ENCODE assay signal across 11 cellular contexts in genomic region chr2:113175736-113176695, GRCh38. TPM values are rescaled to one million over a fixed set of nuclear protein-coding genes. Genes with fewer than 3 reads are reported as not detected.
DNase-seq lines count a peak whose midpoint lies in the region; ATAC-seq and TF ChIP-seq lines count a peak whose summit lies in the region.
"Had no signal": no experiment of that assay in that cellular context is flagged by ENCODE, and none has a peak within 500 bp of the region (broad histone marks: within the 10 kb centered on the region; RNA-seq: fewer than 3 reads in every experiment).

No MANE protein-coding gene starts in this region.

- peak; percentile 76 for DNase-seq in activated effector memory CD4-positive, alpha-beta T cell treated with anti-CD3 and anti-CD28 coated beads, Interleukin-2, amount 50 U/mL, for 16 hours
- DNase-seq in activated effector memory CD4-positive, alpha-beta T cell treated with Interleukin-2 at 50 U/mL for 16 hours, result no peak
- DNase-seq in thoracic aorta (ENCODE audit: low spot score) (no peak), NCI-H1694 treated with DMSO at 0.1 percent for 48 hours (lab: John Stamatoyannopoulos, UW) (no peak)

- no peak for ATAC-seq in thoracic aorta (ENCODE audit: insufficient number of reproducible peaks, low FRiP score, low read depth)
- no peak for ATAC-seq in GM21515 (IDR thresholded peaks at IDR 0.05; ENCODE audit: unreplicated experiment)
- ATAC-seq in GM21786 (IDR thresholded peaks at IDR 0.05; ENCODE audit: unreplicated experiment), result no peak

- peak overlapping the region; percentile 79 for H3K9ac ChIP-seq in SU-DHL-6 (ENCODE audit: low read length)

- 59 to 66% methylated on average over 11 of the region's 11 CpGs for WGBS in esophagus, 2 donors

- peaks cover 0 to 13% of the 10 kb centered on the region in 2 donors for H3K4me1 ChIP-seq in esophagus (ENCODE audit: control insufficient read depth in 2 of 2, insufficient read depth in 2 of 2, low read length in 1 of 2)
- H3K4me1 ChIP-seq in thoracic aorta (ENCODE audit: control insufficient read depth in 1 of 2, low read depth in 2 of 2), result no peaks in the 10 kb centered on the region

- H4K20me1 ChIP-seq in SU-DHL-6 (ENCODE audit: low read depth, low read length), result peaks cover 11% of the 10 kb centered on the region; the same call in 1 of the 2 replicates

- no peak for TF ChIP-seq CTCF in SU-DHL-6 (IDR thresholded peaks at IDR 0.05; ENCODE audit: insufficient read depth, low read length, poor library complexity, severe bottlenecking)
- TF ChIP-seq CTCF in thoracic aorta (IDR thresholded peaks at IDR 0.05), result no peak

- H3K27ac ChIP-seq in SU-DHL-6 (ENCODE audit: low read depth, low read length) (peak overlapping the region; percentile 75), esophagus (ENCODE audit: low read depth in 2 of 2, low read length in 1 of 2) (no peak overlapping the region), thoracic aorta (no peak overlapping the region)
- H3K27ac ChIP-seq: epithelial cell of prostate had no signal

- H3K36me3 ChIP-seq in SU-DHL-6 (ENCODE audit: low read length) (no peaks in the 10 kb centered on the region), esophagus (ENCODE audit: control insufficient read depth in 2 of 2, insufficient read depth in 2 of 2, low read length in 1 of 2) (peaks cover 0 to 3% of the 10 kb centered on the region in 2 donors), thoracic aorta (no peaks in the 10 kb centered on the region)

- H3K4me2 ChIP-seq in SU-DHL-6 (ENCODE audit: low read depth, low read length, poor library complexity, severe bottlenecking), result peak overlapping the region; percentile 99

- peaks cover 3% of the 10 kb centered on the region; the same call in 1 of the 2 replicates for H3F3A ChIP-seq in SU-DHL-6 (ENCODE audit: insufficient read depth)

- no peaks in the 10 kb centered on the region for H3K9me2 ChIP-seq in SU-DHL-6 (replicated peaks; ENCODE audit: insufficient read depth, low read length)

- peaks cover 59% of the 10 kb centered on the region for H3K79me2 ChIP-seq in SU-DHL-6 (ENCODE audit: insufficient read depth, low read length)

- no peaks in the 10 kb centered on the region for H3K9me3 ChIP-seq in SU-DHL-6 (ENCODE audit: insufficient read depth, low read length)
- H3K9me3 ChIP-seq in esophagus (ENCODE audit: control insufficient read depth in 2 of 2, insufficient read depth in 1 of 2, low read depth in 1 of 2, low read length in 1 of 2), result no peaks in the 10 kb centered on the region
- H3K9me3 ChIP-seq in thoracic aorta, result no peaks in the 10 kb centered on the region

- H3K27me3 ChIP-seq in SU-DHL-6 (ENCODE audit: low read length) (no peaks in the 10 kb centered on the region), esophagus (ENCODE audit: control insufficient read depth in 1 of 2, insufficient read depth in 2 of 2, low read length in 2 of 2) (no peaks in the 10 kb centered on the region), thoracic aorta (replicated peaks; ENCODE audit: insufficient read depth) (no peaks in the 10 kb centered on the region)

- peak overlapping the region; percentile 73 for H3K4me3 ChIP-seq in SU-DHL-6 (ENCODE audit: insufficient read depth, low read length, poor library complexity, severe bottlenecking)
- peak overlapping the region; percentile 3 to 18 for H3K4me3 ChIP-seq in esophagus (ENCODE audit: low read depth in 1 of 2, low read length in 2 of 2)
- peak overlapping the region; percentile 63 for H3K4me3 ChIP-seq in thoracic aorta

- no peak overlapping the region for H2AFZ ChIP-seq in SU-DHL-6 (ENCODE audit: low read depth, low read length, severe bottlenecking)

RNA-seq across cellular contexts. Expression of gene PSD4, which starts 2.2 kb away (rescaled TPM):
- 10 to 100 TPM; 18.1 to 32.6 TPM for polyA plus RNA-seq in esophagus
- total RNA-seq in thoracic aorta, result 10 to 100 TPM; 13.1 to 16.9 TPM

RNA-seq across cellular contexts. Expression of gene IL1RN, which starts 48.6 kb away (rescaled TPM):
- polyA plus RNA-seq in esophagus, result 1,000 to 10,000 TPM; 1,363 to 2,112 TPM
- total RNA-seq in thoracic aorta, result 1 to 10 TPM; 1.6 to 8.6 TPM
- total RNA-seq: LHCN-M2, osteoblast had no signal

Comparison
In these comparisons a context has a peak if more than half of its experiments do, and no peak if none do; other contexts are left out.
1. H3K4me3 ChIP-seq: peak in every context shown above with its lines; median percentile 73 in SU-DHL-6; 63 in thoracic aorta; 10 in esophagus.